In the genomic region with DNA sequence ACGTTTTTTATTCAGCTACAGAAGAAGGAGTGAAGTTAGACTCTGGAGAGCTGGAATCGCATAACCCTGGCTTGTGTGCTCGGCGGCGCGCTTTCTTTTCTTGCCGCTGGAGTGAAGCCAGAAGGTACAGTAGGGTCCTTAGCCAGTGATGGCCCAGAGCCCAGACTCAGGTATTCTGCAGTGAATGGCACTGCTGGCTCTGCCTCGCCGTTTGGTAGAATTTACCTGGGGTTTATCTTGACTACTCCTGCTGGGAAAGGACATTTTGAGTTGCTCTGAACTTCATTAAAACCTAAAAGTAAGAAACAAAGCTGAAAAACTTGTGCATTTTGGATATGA, we compare ENCODE assay signal across 1 cellular context.
TF ChIP-seq lines count a peak whose summit lies in the region.

No MANE protein-coding gene starts in this region.

TF ChIP-seq in WTC11, 78 proteins besides CTCF, POLR2A, EP300 and RAD21 (continued from another document):
- TF ChIP-seq, protein P1, sequence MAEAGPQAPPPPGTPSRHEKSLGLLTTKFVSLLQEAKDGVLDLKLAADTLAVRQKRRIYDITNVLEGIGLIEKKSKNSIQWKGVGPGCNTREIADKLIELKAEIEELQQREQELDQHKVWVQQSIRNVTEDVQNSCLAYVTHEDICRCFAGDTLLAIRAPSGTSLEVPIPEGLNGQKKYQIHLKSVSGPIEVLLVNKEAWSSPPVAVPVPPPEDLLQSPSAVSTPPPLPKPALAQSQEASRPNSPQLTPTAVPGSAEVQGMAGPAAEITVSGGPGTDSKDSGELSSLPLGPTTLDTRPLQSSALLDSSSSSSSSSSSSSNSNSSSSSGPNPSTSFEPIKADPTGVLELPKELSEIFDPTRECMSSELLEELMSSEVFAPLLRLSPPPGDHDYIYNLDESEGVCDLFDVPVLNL (CRISPR knock-in tag; IDR thresholded peaks at IDR 0.05; ENCODE audit: borderline replicate concordance, low read depth): no peak
- TF ChIP-seq RELA (CRISPR knock-in tag; IDR thresholded peaks at IDR 0.05; ENCODE audit: borderline replicate concordance) (no peak), ZNF423 (CRISPR knock-in tag; IDR thresholded peaks at IDR 0.05) (no peak), ZNF263 (CRISPR knock-in tag; IDR thresholded peaks at IDR 0.05; ENCODE audit: low read depth) (no peak), SMAD3 (CRISPR knock-in tag; IDR thresholded peaks at IDR 0.05; ENCODE audit: borderline replicate concordance) (no peak), NFE2L1 (CRISPR knock-in tag; IDR thresholded peaks at IDR 0.05) (no peak), ZNF232 (CRISPR knock-in tag; IDR thresholded peaks at IDR 0.05) (no peak)
- TF ChIP-seq, protein P2, sequence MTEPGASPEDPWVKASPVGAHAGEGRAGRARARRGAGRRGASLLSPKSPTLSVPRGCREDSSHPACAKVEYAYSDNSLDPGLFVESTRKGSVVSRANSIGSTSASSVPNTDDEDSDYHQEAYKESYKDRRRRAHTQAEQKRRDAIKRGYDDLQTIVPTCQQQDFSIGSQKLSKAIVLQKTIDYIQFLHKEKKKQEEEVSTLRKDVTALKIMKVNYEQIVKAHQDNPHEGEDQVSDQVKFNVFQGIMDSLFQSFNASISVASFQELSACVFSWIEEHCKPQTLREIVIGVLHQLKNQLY (CRISPR knock-in tag; IDR thresholded peaks at IDR 0.05): no peak
- TF ChIP-seq, protein P3, sequence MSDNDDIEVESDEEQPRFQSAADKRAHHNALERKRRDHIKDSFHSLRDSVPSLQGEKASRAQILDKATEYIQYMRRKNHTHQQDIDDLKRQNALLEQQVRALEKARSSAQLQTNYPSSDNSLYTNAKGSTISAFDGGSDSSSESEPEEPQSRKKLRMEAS (CRISPR knock-in tag; IDR thresholded peaks at IDR 0.05): no peak
